1 cellular context compared by ENCODE assay signal in the genomic region with DNA sequence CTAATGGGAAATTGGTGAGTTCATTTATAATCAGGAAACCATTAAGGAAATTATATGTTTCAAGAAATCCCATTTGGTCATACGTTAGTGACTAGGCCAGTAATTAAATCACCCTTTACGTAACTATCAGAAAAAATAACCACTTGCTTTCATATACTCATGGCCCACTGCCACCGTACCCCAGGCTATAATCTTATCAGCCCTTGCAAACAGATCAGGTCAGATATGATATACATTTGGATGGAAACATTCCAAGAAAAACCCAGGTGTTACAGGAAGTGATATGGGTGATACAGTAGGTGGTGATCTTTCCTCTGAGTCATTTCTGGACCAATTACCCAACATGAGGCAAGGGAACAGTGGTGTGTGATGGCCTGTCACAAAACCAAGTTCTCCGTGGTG.
A peak's percentile ranks its signal among the peaks of the same experiment; 100 is the strongest.
TF ChIP-seq lines count a peak whose summit lies in the region.

No MANE protein-coding gene starts in this region.

TF ChIP-seq in K562, 482 proteins besides CTCF, POLR2A, EP300 and RAD21 (continued from another document and continues in another):
- TF ChIP-seq C11orf30 (IDR thresholded peaks at IDR 0.05; ENCODE audit: low read depth): no peak
- TF ChIP-seq ATF1 (CRISPR knock-in tag; IDR thresholded peaks at IDR 0.05): no peak
- no peak for TF ChIP-seq ATF1 (tag; IDR thresholded peaks at IDR 0.05)
- no peak for TF ChIP-seq NR2C2 (CRISPR knock-in tag; IDR thresholded peaks at IDR 0.05)
- no peak for TF ChIP-seq NR2C2 (tag; IDR thresholded peaks at IDR 0.05)
- no peak for TF ChIP-seq POLR3A (IDR thresholded peaks at IDR 0.05; ENCODE audit: borderline replicate concordance, extremely low read depth, insufficient read depth, insufficient read length)
- TF ChIP-seq, protein P1, sequence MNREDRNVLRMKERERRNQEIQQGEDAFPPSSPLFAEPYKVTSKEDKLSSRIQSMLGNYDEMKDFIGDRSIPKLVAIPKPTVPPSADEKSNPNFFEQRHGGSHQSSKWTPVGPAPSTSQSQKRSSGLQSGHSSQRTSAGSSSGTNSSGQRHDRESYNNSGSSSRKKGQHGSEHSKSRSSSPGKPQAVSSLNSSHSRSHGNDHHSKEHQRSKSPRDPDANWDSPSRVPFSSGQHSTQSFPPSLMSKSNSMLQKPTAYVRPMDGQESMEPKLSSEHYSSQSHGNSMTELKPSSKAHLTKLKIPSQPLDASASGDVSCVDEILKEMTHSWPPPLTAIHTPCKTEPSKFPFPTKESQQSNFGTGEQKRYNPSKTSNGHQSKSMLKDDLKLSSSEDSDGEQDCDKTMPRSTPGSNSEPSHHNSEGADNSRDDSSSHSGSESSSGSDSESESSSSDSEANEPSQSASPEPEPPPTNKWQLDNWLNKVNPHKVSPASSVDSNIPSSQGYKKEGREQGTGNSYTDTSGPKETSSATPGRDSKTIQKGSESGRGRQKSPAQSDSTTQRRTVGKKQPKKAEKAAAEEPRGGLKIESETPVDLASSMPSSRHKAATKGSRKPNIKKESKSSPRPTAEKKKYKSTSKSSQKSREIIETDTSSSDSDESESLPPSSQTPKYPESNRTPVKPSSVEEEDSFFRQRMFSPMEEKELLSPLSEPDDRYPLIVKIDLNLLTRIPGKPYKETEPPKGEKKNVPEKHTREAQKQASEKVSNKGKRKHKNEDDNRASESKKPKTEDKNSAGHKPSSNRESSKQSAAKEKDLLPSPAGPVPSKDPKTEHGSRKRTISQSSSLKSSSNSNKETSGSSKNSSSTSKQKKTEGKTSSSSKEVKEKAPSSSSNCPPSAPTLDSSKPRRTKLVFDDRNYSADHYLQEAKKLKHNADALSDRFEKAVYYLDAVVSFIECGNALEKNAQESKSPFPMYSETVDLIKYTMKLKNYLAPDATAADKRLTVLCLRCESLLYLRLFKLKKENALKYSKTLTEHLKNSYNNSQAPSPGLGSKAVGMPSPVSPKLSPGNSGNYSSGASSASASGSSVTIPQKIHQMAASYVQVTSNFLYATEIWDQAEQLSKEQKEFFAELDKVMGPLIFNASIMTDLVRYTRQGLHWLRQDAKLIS (CRISPR knock-in tag; IDR thresholded peaks at IDR 0.05): no peak
- TF ChIP-seq ZNF445 (CRISPR knock-in tag; IDR thresholded peaks at IDR 0.05; ENCODE audit: low read depth): no peak
- TF ChIP-seq SETDB1 (IDR thresholded peaks at IDR 0.05; ENCODE audit: low read length): no peak
- no peak for TF ChIP-seq SAFB (IDR thresholded peaks at IDR 0.05; ENCODE audit: borderline replicate concordance, low read depth, low read length)
- TF ChIP-seq NCOA6 (IDR thresholded peaks at IDR 0.05): no peak
- TF ChIP-seq, protein P2, sequence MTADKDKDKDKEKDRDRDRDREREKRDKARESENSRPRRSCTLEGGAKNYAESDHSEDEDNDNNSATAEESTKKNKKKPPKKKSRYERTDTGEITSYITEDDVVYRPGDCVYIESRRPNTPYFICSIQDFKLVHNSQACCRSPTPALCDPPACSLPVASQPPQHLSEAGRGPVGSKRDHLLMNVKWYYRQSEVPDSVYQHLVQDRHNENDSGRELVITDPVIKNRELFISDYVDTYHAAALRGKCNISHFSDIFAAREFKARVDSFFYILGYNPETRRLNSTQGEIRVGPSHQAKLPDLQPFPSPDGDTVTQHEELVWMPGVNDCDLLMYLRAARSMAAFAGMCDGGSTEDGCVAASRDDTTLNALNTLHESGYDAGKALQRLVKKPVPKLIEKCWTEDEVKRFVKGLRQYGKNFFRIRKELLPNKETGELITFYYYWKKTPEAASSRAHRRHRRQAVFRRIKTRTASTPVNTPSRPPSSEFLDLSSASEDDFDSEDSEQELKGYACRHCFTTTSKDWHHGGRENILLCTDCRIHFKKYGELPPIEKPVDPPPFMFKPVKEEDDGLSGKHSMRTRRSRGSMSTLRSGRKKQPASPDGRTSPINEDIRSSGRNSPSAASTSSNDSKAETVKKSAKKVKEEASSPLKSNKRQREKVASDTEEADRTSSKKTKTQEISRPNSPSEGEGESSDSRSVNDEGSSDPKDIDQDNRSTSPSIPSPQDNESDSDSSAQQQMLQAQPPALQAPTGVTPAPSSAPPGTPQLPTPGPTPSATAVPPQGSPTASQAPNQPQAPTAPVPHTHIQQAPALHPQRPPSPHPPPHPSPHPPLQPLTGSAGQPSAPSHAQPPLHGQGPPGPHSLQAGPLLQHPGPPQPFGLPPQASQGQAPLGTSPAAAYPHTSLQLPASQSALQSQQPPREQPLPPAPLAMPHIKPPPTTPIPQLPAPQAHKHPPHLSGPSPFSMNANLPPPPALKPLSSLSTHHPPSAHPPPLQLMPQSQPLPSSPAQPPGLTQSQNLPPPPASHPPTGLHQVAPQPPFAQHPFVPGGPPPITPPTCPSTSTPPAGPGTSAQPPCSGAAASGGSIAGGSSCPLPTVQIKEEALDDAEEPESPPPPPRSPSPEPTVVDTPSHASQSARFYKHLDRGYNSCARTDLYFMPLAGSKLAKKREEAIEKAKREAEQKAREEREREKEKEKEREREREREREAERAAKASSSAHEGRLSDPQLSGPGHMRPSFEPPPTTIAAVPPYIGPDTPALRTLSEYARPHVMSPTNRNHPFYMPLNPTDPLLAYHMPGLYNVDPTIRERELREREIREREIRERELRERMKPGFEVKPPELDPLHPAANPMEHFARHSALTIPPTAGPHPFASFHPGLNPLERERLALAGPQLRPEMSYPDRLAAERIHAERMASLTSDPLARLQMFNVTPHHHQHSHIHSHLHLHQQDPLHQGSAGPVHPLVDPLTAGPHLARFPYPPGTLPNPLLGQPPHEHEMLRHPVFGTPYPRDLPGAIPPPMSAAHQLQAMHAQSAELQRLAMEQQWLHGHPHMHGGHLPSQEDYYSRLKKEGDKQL (CRISPR knock-in tag; IDR thresholded peaks at IDR 0.05; ENCODE audit: borderline replicate concordance): no peak
- TF ChIP-seq, protein P3, sequence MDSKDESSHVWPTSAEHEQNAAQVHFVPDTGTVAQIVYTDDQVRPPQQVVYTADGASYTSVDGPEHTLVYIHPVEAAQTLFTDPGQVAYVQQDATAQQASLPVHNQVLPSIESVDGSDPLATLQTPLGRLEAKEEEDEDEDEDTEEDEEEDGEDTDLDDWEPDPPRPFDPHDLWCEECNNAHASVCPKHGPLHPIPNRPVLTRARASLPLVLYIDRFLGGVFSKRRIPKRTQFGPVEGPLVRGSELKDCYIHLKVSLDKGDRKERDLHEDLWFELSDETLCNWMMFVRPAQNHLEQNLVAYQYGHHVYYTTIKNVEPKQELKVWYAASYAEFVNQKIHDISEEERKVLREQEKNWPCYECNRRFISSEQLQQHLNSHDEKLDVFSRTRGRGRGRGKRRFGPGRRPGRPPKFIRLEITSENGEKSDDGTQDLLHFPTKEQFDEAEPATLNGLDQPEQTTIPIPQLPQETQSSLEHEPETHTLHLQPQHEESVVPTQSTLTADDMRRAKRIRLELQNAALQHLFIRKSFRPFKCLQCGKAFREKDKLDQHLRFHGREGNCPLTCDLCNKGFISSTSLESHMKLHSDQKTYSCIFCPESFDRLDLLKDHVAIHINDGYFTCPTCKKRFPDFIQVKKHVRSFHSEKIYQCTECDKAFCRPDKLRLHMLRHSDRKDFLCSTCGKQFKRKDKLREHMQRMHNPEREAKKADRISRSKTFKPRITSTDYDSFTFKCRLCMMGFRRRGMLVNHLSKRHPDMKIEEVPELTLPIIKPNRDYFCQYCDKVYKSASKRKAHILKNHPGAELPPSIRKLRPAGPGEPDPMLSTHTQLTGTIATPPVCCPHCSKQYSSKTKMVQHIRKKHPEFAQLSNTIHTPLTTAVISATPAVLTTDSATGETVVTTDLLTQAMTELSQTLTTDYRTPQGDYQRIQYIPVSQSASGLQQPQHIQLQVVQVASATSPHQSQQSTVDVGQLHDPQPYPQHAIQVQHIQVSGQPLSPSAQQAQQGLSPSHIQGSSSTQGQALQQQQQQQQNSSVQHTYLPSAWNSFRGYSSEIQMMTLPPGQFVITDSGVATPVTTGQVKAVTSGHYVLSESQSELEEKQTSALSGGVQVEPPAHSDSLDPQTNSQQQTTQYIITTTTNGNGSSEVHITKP (IDR thresholded peaks at IDR 0.05; ENCODE audit: partially characterized antibody): no peak
- no peak for TF ChIP-seq NFYB (IDR thresholded peaks at IDR 0.05; ENCODE audit: extremely low read depth, insufficient read length)
- TF ChIP-seq POLR2B (IDR thresholded peaks at IDR 0.05; ENCODE audit: low read depth, partially characterized antibody): no peak
- TF ChIP-seq, protein P4, sequence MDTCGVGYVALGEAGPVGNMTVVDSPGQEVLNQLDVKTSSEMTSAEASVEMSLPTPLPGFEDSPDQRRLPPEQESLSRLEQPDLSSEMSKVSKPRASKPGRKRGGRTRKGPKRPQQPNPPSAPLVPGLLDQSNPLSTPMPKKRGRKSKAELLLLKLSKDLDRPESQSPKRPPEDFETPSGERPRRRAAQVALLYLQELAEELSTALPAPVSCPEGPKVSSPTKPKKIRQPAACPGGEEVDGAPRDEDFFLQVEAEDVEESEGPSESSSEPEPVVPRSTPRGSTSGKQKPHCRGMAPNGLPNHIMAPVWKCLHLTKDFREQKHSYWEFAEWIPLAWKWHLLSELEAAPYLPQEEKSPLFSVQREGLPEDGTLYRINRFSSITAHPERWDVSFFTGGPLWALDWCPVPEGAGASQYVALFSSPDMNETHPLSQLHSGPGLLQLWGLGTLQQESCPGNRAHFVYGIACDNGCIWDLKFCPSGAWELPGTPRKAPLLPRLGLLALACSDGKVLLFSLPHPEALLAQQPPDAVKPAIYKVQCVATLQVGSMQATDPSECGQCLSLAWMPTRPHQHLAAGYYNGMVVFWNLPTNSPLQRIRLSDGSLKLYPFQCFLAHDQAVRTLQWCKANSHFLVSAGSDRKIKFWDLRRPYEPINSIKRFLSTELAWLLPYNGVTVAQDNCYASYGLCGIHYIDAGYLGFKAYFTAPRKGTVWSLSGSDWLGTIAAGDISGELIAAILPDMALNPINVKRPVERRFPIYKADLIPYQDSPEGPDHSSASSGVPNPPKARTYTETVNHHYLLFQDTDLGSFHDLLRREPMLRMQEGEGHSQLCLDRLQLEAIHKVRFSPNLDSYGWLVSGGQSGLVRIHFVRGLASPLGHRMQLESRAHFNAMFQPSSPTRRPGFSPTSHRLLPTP (IDR thresholded peaks at IDR 0.05; ENCODE audit: borderline replicate concordance, extremely low read depth, insufficient read length): no peak
- TF ChIP-seq, protein P5, sequence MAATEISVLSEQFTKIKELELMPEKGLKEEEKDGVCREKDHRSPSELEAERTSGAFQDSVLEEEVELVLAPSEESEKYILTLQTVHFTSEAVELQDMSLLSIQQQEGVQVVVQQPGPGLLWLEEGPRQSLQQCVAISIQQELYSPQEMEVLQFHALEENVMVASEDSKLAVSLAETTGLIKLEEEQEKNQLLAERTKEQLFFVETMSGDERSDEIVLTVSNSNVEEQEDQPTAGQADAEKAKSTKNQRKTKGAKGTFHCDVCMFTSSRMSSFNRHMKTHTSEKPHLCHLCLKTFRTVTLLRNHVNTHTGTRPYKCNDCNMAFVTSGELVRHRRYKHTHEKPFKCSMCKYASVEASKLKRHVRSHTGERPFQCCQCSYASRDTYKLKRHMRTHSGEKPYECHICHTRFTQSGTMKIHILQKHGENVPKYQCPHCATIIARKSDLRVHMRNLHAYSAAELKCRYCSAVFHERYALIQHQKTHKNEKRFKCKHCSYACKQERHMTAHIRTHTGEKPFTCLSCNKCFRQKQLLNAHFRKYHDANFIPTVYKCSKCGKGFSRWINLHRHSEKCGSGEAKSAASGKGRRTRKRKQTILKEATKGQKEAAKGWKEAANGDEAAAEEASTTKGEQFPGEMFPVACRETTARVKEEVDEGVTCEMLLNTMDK (IDR thresholded peaks at IDR 0.05; ENCODE audit: borderline replicate concordance, insufficient read depth, low read depth, low read length, poor library complexity, severe bottlenecking): no peak
- TF ChIP-seq, protein P6, sequence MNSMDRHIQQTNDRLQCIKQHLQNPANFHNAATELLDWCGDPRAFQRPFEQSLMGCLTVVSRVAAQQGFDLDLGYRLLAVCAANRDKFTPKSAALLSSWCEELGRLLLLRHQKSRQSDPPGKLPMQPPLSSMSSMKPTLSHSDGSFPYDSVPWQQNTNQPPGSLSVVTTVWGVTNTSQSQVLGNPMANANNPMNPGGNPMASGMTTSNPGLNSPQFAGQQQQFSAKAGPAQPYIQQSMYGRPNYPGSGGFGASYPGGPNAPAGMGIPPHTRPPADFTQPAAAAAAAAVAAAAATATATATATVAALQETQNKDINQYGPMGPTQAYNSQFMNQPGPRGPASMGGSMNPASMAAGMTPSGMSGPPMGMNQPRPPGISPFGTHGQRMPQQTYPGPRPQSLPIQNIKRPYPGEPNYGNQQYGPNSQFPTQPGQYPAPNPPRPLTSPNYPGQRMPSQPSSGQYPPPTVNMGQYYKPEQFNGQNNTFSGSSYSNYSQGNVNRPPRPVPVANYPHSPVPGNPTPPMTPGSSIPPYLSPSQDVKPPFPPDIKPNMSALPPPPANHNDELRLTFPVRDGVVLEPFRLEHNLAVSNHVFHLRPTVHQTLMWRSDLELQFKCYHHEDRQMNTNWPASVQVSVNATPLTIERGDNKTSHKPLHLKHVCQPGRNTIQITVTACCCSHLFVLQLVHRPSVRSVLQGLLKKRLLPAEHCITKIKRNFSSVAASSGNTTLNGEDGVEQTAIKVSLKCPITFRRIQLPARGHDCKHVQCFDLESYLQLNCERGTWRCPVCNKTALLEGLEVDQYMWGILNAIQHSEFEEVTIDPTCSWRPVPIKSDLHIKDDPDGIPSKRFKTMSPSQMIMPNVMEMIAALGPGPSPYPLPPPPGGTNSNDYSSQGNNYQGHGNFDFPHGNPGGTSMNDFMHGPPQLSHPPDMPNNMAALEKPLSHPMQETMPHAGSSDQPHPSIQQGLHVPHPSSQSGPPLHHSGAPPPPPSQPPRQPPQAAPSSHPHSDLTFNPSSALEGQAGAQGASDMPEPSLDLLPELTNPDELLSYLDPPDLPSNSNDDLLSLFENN (IDR thresholded peaks at IDR 0.05; ENCODE audit: low read depth in 2 of 2, low read length in 2 of 2): no peak
- TF ChIP-seq JUND (IDR thresholded peaks at IDR 0.05; ENCODE audit: borderline replicate concordance, low read depth, low read length): peak; percentile 72; the same call in 1 of the 2 replicates
- TF ChIP-seq JUND (tag; IDR thresholded peaks at IDR 0.05; ENCODE audit: borderline replicate concordance, low read depth, low read length): peak; percentile 32; the same call in 1 of the 3 replicates
